12 cellular contexts compared by ENCODE assay signal in the genomic region with DNA sequence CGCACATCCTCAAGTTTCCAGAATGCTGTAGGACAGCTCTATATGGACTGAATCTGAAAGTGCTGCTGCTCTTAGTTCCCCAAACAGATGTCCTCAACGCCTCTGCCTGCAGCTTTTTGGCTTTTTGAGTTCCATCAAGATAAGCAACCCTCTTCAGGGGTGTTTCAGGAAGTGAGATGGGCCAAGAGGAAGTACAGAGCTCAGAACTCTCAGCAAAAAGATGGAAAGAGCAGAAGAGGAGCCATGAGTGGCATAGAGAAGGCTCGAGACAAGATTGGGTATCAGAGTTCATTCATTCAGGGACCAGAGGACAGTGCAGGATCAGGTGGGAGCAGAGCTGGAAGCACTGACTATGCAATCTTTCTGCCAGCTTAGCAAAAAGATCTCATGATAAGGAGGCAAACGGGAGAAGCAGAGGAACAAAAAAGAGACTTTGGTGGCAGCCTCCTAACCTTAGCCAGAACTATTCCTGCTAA. TPM values are rescaled to one million over a fixed set of nuclear protein-coding genes. Genes with fewer than 3 reads are reported as not detected.
DNase-seq lines count a peak whose midpoint lies in the region; ATAC-seq and TF ChIP-seq lines count a peak whose summit lies in the region.
"Had no signal": no experiment of that assay in that cellular context is flagged by ENCODE, and none has a peak within 500 bp of the region (broad histone marks: within the 10 kb centered on the region; RNA-seq: fewer than 3 reads in every experiment).

ADORA3 (minus strand) TSS at position 49 of the 476 bp plus-strand sequence. CDS start 279 bp downstream, outside the sequence.
TMIGD3 (minus strand) TSS at position 49 of the 476 bp plus-strand sequence. CDS start 279 bp downstream, outside the sequence.

- TF ChIP-seq CTCF in heart right ventricle (IDR thresholded peaks at IDR 0.05) = no peak
- no peak for TF ChIP-seq CTCF in SU-DHL-6 (IDR thresholded peaks at IDR 0.05; ENCODE audit: insufficient read depth, low read length, poor library complexity, severe bottlenecking)
- no peak for TF ChIP-seq CTCF in lower leg skin (IDR thresholded peaks at IDR 0.05)
- TF ChIP-seq CTCF in upper lobe of right lung (IDR thresholded peaks at IDR 0.05) = no peak
- TF ChIP-seq CTCF in gastroesophageal sphincter (IDR thresholded peaks at IDR 0.05) = no peak

- H3K9me2 ChIP-seq in SU-DHL-6 (replicated peaks; ENCODE audit: insufficient read depth, low read length) = no peaks in the 10 kb centered on the region

- ATAC-seq in right cardiac atrium (no peak), heart right ventricle (no peak), upper lobe of right lung (peak; percentile 29), gastroesophageal sphincter (no peak), HG03045 (IDR thresholded peaks at IDR 0.05; ENCODE audit: unreplicated experiment) (no peak)

- WGBS in right cardiac atrium = 49% methylated on average over 4 of the region's 4 CpGs
- WGBS in heart right ventricle, 2 donors = 65 to 69% methylated on average over 4 of the region's 4 CpGs
- WGBS in lower leg skin, 2 donors = 65 to 66% methylated on average over 4 of the region's 4 CpGs
- WGBS in gastroesophageal sphincter (ENCODE audit: low coverage in 1 of 2), 2 donors = 70 to 80% methylated on average over 3 to 4 of the region's 4 CpGs

- H3K27me3 ChIP-seq in right cardiac atrium (ENCODE audit: control insufficient read depth, insufficient read depth) = no peaks in the 10 kb centered on the region
- no peaks in the 10 kb centered on the region for H3K27me3 ChIP-seq in heart right ventricle
- H3K27me3 ChIP-seq in SU-DHL-6 (ENCODE audit: low read length) = no peaks in the 10 kb centered on the region
- no peaks in the 10 kb centered on the region for H3K27me3 ChIP-seq in upper lobe of right lung
- no peaks in the 10 kb centered on the region for H3K27me3 ChIP-seq in gastroesophageal sphincter

- no peak for DNase-seq in right cardiac atrium
- no peak for DNase-seq in heart right ventricle
- no peak for DNase-seq in lower leg skin (ENCODE audit: low spot score in 2 of 2)
- DNase-seq in upper lobe of right lung = no peak
- DNase-seq in AG08395 (ENCODE audit: low spot score) = no peak
- DNase-seq: NK-92 treated with Interleukin-12 subunit alpha and Interleukin-12 subunit beta, amount 100 ng/mL, for 24 hours had no signal

- H3K27ac ChIP-seq in right cardiac atrium (ENCODE audit: low read length) (peak within 1 kb of the TSS; percentile 25), heart right ventricle (peak within 1 kb of the TSS in 4 of 10 donors; percentile 3 to 99 (median 11)), SU-DHL-6 (ENCODE audit: low read depth, low read length) (no peak within 1 kb of the TSS), upper lobe of right lung (peak within 1 kb of the TSS; percentile 39), gastroesophageal sphincter (peak within 1 kb of the TSS in 2 of 4 donors; percentile 26 to 55)
- H3K27ac ChIP-seq: C4-2B, prostate gland had no signal

- TF ChIP-seq POLR2A in lower leg skin (IDR thresholded peaks at IDR 0.05) (no peak), gastroesophageal sphincter (IDR thresholded peaks at IDR 0.05) (no peak)

- H3K4me3 ChIP-seq in right cardiac atrium (ENCODE audit: low read length) (no peak within 1 kb of the TSS), heart right ventricle (peak within 1 kb of the TSS in 1 of 10 donors; percentile 41), SU-DHL-6 (ENCODE audit: insufficient read depth, low read length, poor library complexity, severe bottlenecking) (no peak within 1 kb of the TSS), lower leg skin (ENCODE audit: low read depth, poor library complexity, severe bottlenecking) (peak within 1 kb of the TSS; percentile 10), upper lobe of right lung (peak within 1 kb of the TSS; percentile 6), gastroesophageal sphincter (peak within 1 kb of the TSS in 1 of 2 donors; percentile 28)
- H3K4me3 ChIP-seq: prostate gland had no signal

- H3K9me3 ChIP-seq in right cardiac atrium (ENCODE audit: control insufficient read depth, low read length) = no peaks in the 10 kb centered on the region
- H3K9me3 ChIP-seq in heart right ventricle = no peaks in the 10 kb centered on the region
- H3K9me3 ChIP-seq in SU-DHL-6 (ENCODE audit: insufficient read depth, low read length) = no peaks in the 10 kb centered on the region
- H3K9me3 ChIP-seq in upper lobe of right lung = no peaks in the 10 kb centered on the region
- H3K9me3 ChIP-seq in gastroesophageal sphincter = no peaks in the 10 kb centered on the region
- H3K9me3 ChIP-seq: prostate gland had no signal

- H3K4me1 ChIP-seq in right cardiac atrium (ENCODE audit: control insufficient read depth, insufficient read depth, low read length) (no peaks in the 10 kb centered on the region), heart right ventricle (peaks cover 5 to 81% (median 17%) of the 10 kb centered on the region in 9 donors), upper lobe of right lung (peaks cover 37% of the 10 kb centered on the region), gastroesophageal sphincter (peaks cover 6 to 25% (median 14%) of the 10 kb centered on the region in 3 donors)

- H3K9ac ChIP-seq in SU-DHL-6 (ENCODE audit: low read length) = no peak within 1 kb of the TSS

- intact Hi-C loops in right cardiac atrium (cut with DNase I) = no loop called here
- intact Hi-C loops in heart right ventricle (cut with DNase I) = loop anchor here in 1 of 10 donors (10.0 kb wide), 1 partner anchor 251 kb away; the partner anchor contains the start of gene DDX20
- intact Hi-C loops in lower leg skin (cut with DNase I; ENCODE audit: low total_unique reads) = loop anchor here (10.0 kb wide), 1 partner anchor 151 kb away; no protein-coding TSS in a partner anchor
- intact Hi-C loops in upper lobe of right lung (cut with DNase I) = no loop called here

- H2AFZ ChIP-seq in SU-DHL-6 (ENCODE audit: low read depth, low read length, severe bottlenecking) = peak within 1 kb of the TSS; percentile 82

- no peaks in the 10 kb centered on the region for H4K20me1 ChIP-seq in SU-DHL-6 (ENCODE audit: low read depth, low read length)

- no peaks in the 10 kb centered on the region for H3K79me2 ChIP-seq in SU-DHL-6 (ENCODE audit: insufficient read depth, low read length)

- TF ChIP-seq EP300 in gastroesophageal sphincter (IDR thresholded peaks at IDR 0.05) = no peak

- H3F3A ChIP-seq in SU-DHL-6 (ENCODE audit: insufficient read depth) = peaks cover 24% of the 10 kb centered on the region

- H3K36me3 ChIP-seq in heart right ventricle = no peaks in the 10 kb centered on the region
- no peaks in the 10 kb centered on the region for H3K36me3 ChIP-seq in SU-DHL-6 (ENCODE audit: low read length)
- H3K36me3 ChIP-seq in upper lobe of right lung = no peaks in the 10 kb centered on the region
- H3K36me3 ChIP-seq in gastroesophageal sphincter = no peaks in the 10 kb centered on the region
- H3K36me3 ChIP-seq: prostate gland had no signal

- H3K4me2 ChIP-seq in SU-DHL-6 (ENCODE audit: low read depth, low read length, poor library complexity, severe bottlenecking) = peak within 1 kb of the TSS; percentile 11

RNA-seq across cellular contexts. Expression of gene ADORA3, which starts in this region (rescaled TPM):
- total RNA-seq in right cardiac atrium (10 to 100 TPM in 1 of 4 donors, 1 to 10 TPM in 3; 5.4 to 10.9 (median 9.9) TPM), heart right ventricle (1 to 10 TPM in 5 of 10 donors, under 1 TPM in 3, not detected in 2; 0.17 to 4.7 (median 1.6) TPM), lower leg skin (1 to 10 TPM in 3 of 4 donors, under 1 TPM in 1; 0.91 to 2.1 (median 1.8) TPM), upper lobe of right lung (9.3 TPM), gastroesophageal sphincter (10 to 100 TPM in 2 of 4 donors, 1 to 10 TPM in 2; 3.4 to 13.7 (median 7.8) TPM)
- polyA plus RNA-seq in right cardiac atrium (2.0 TPM), heart right ventricle (1 to 10 TPM; 1.9 TPM)
- total RNA-seq: LHCN-M2 had no signal

RNA-seq across cellular contexts. Expression of gene TMIGD3, which starts in this region (rescaled TPM):
- total RNA-seq in right cardiac atrium (1 to 10 TPM in 3 of 4 donors, under 1 TPM in 1; 0.82 to 9.5 (median 3.7) TPM), heart right ventricle (1 to 10 TPM in 3 of 10 donors, under 1 TPM in 2, not detected in 5; 0.43 to 6.2 (median 1.4) TPM), lower leg skin (1 to 10 TPM in 1 of 4 donors, under 1 TPM in 2, not detected in 1; 0.54 to 1.2 (median 0.68) TPM), upper lobe of right lung (5.1 TPM), gastroesophageal sphincter (10 to 100 TPM in 1 of 4 donors, 1 to 10 TPM in 1, under 1 TPM in 1, not detected in 1; 0.85 to 14.1 (median 3.2) TPM)
- polyA plus RNA-seq in right cardiac atrium (2.1 TPM), heart right ventricle (1 to 10 TPM in 1 of 2 donors, under 1 TPM in 1; 0.73 to 1.4 TPM)
- total RNA-seq: LHCN-M2 had no signal

Comparison
In these comparisons a context has a peak if more than half of its experiments do, and no peak if none do; other contexts are left out.
1. H3K4me3 ChIP-seq: peak in lower leg skin (single experiment) and upper lobe of right lung (single experiment); none in right cardiac atrium (single experiment) and SU-DHL-6 (single experiment).